ENCODE assay signal across 12 cellular contexts in genomic region chr3:182609575-182610156, GRCh38.
DNase-seq lines count a peak whose midpoint lies in the region; ATAC-seq and TF ChIP-seq lines count a peak whose summit lies in the region.
"Had no signal": no experiment of that assay in that cellular context is flagged by ENCODE, and none has a peak within 500 bp of the region (broad histone marks: within the 10 kb centered on the region; RNA-seq: fewer than 3 reads in every experiment).

No MANE protein-coding gene starts in this region.

- peak overlapping the region in 2 of 3 experiments; percentile 9 to 57 for H3K27ac Mint-ChIP-seq in nephron
- H3K27ac Mint-ChIP-seq in effector memory CD8-positive, alpha-beta T cell, result no peak overlapping the region

- H3K4me3 Mint-ChIP-seq in nephron, result no peak overlapping the region
- H3K4me3 Mint-ChIP-seq in effector memory CD8-positive, alpha-beta T cell, result no peak overlapping the region

- peaks cover 20% of the 10 kb centered on the region for H3K4me1 Mint-ChIP-seq in nephron
- no peaks in the 10 kb centered on the region for H3K4me1 Mint-ChIP-seq in effector memory CD8-positive, alpha-beta T cell (ENCODE audit: low read depth in 2 of 2)

- H3K36me3 Mint-ChIP-seq in nephron (ENCODE audit: low read depth), result no peaks in the 10 kb centered on the region
- H3K36me3 Mint-ChIP-seq in effector memory CD8-positive, alpha-beta T cell (ENCODE audit: insufficient read depth), result no peaks in the 10 kb centered on the region

- peak; percentile 80 for DNase-seq in DMS79 treated with DMSO at 0.1 percent for 48 hours (lab: John Stamatoyannopoulos, UW)
- DNase-seq in NCI-H1105 treated with DMSO at 0.1 percent for 48 hours (lab: John Stamatoyannopoulos, UW), result peak; percentile 93
- peak; percentile 6 for DNase-seq in amniotic epithelial cell (ENCODE audit: low read depth)
- no peak for DNase-seq in inferior parietal cortex (ENCODE audit: extremely low spot score)
- DNase-seq in effector memory CD8-positive, alpha-beta T cell, result no peak
- DNase-seq: dorsolateral prefrontal cortex, glutamatergic neuron, sigmoid colon, T-helper 9 cell had no signal

- peaks cover 9% of the 10 kb centered on the region for H3K27me3 Mint-ChIP-seq in nephron (ENCODE audit: low read depth)
- H3K27me3 Mint-ChIP-seq in effector memory CD8-positive, alpha-beta T cell, result peaks cover 0 to 24% of the 10 kb centered on the region in 2 donors

- no peak for ATAC-seq in HG03025 (IDR thresholded peaks at IDR 0.05; ENCODE audit: low FRiP score, unreplicated experiment)
- ATAC-seq in GM18907 (IDR thresholded peaks at IDR 0.05; ENCODE audit: unreplicated experiment), result no peak
- no peak for ATAC-seq in effector memory CD8-positive, alpha-beta T cell (replicated peaks)

- TF ChIP-seq CTCF in nephron (IDR thresholded peaks at IDR 0.05; ENCODE audit: unreplicated experiment in 3 of 3), result no peak

- no peaks in the 10 kb centered on the region for H3K9me3 Mint-ChIP-seq in nephron
- no peaks in the 10 kb centered on the region for H3K9me3 Mint-ChIP-seq in effector memory CD8-positive, alpha-beta T cell

Comparison
In these comparisons a context has a peak if more than half of its experiments do, and no peak if none do; other contexts are left out.
1. DNase-seq: peak in DMS79 treated with DMSO at 0.1 percent for 48 hours (single experiment), NCI-H1105 treated with DMSO at 0.1 percent for 48 hours (single experiment) and amniotic epithelial cell (single experiment); none in inferior parietal cortex (single experiment) and effector memory CD8-positive, alpha-beta T cell (0 of 3).
2. H3K27ac Mint-ChIP-seq: peak in nephron (2 of 3); none in effector memory CD8-positive, alpha-beta T cell (0 of 2).